In the genomic region with DNA sequence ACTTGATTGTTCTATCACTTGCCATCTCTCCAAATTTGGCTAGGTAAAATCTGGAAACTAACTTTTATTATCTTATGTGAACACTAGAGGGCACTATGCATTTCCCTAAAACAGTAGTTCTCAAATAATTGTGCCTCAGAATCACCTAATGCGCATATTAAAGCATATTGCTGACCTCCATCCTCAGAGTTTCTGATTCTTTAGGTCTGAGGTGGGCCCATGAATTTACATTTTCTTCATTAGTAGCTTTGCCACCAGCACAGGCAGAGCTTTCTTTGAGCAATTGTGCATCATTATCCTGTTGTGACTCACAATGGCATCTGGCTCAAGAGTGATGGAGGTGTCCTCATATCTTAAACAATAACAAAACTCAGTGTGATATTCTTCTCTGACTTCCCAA, we compare ENCODE assay signal across 8 cellular contexts. TPM values are rescaled to one million over a fixed set of nuclear protein-coding genes. Genes with fewer than 3 reads are reported as not detected.
A peak's percentile ranks its signal among the peaks of the same experiment; 100 is the strongest.
DNase-seq lines count a peak whose midpoint lies in the region; ATAC-seq, FAIRE-seq and TF ChIP-seq lines count a peak whose summit lies in the region.

No MANE protein-coding gene starts in this region.

- H3K4me3 ChIP-seq in heart right ventricle = no peak overlapping the region
- H3K4me3 ChIP-seq in NB4 (ENCODE audit: low read depth, low read length) = no peak overlapping the region
- no peak overlapping the region for H3K4me3 ChIP-seq in GM12878

- H3K4me1 ChIP-seq in heart right ventricle (no peaks in the 10 kb centered on the region), GM12878 (ENCODE audit: control insufficient read depth, insufficient read depth, low read length) (no peaks in the 10 kb centered on the region)

- no peak for DNase-seq in heart right ventricle
- DNase-seq in Right ventricle myocardium superior = no peak
- peak; percentile 14 for DNase-seq in NB4 (ENCODE audit: low read depth)
- DNase-seq in GM12878 (ENCODE audit: low read depth, low spot score) = no peak
- peak; percentile 1 for DNase-seq in myocyte (ENCODE audit: low read depth)
- DNase-seq in activated CD4-positive, CD25-positive, alpha-beta regulatory T cell treated with anti-CD3 and anti-CD28 coated beads, Interleukin-2, amount 50 U/mL, for 72 hours = no peak
- DNase-seq in sciatic nerve (ENCODE audit: low spot score) = no peak
- DNase-seq in HTR-8/SVneo (ENCODE audit: insufficient read length, low spot score) = no peak

- no peaks in the 10 kb centered on the region for H4K20me1 ChIP-seq in GM12878 (ENCODE audit: control insufficient read depth, insufficient read depth)

- CTCF ChIA-PET in GM12878 (lab: Yijun Ruan, JAX) = interaction anchor here (0.6 to 3.7 kb wide), 30 partner anchors 9 to 648 kb away, joined by 3 to 45 read pairs (median 4); no protein-coding TSS in a partner anchor

- no peaks in the 10 kb centered on the region for H3K9me3 ChIP-seq in heart right ventricle
- H3K9me3 ChIP-seq in GM12878 (replicated peaks; ENCODE audit: control insufficient read depth, insufficient read depth, low read length) = no peaks in the 10 kb centered on the region

- no peak overlapping the region for H3K4me2 ChIP-seq in GM12878 (ENCODE audit: control insufficient read depth, insufficient read depth)

- no peak for TF ChIP-seq POLR2A in NB4 (IDR thresholded peaks at IDR 0.05; ENCODE audit: extremely low read depth, insufficient read length)
- TF ChIP-seq POLR2A in GM12878 (IDR thresholded peaks at IDR 0.05; ENCODE audit: low read depth, low read length) = no peak

- H3K36me3 ChIP-seq in heart right ventricle (no peaks in the 10 kb centered on the region), GM12878 (ENCODE audit: control insufficient read depth in 2 of 2, insufficient read depth in 2 of 2, low read length in 1 of 2) (no peaks in the 10 kb centered on the region)

- H2AFZ ChIP-seq in GM12878 (ENCODE audit: control insufficient read depth, low read depth, low read length) = no peak overlapping the region

- TF ChIP-seq CTCF in heart right ventricle (IDR thresholded peaks at IDR 0.05) (peak; percentile 6 to 65 (median 50)), NB4 (IDR thresholded peaks at IDR 0.05; ENCODE audit: low read depth, low read length) (peak; percentile 24), GM12878 (IDR thresholded peaks at IDR 0.05 in 2 of 3, conservative IDR thresholded peaks at IDR 0.05 in 1 of 3; ENCODE audit: control insufficient read depth in 2 of 3, extremely low read depth in 1 of 3, insufficient read depth in 1 of 3, low read depth in 3 of 3, low read length in 3 of 3) (peak; percentile 35 to 50 (median 48); a peak in 4 of 6 replicates)

- no peak overlapping the region for H3K27ac ChIP-seq in heart right ventricle
- H3K27ac ChIP-seq in GM12878 (ENCODE audit: control insufficient read depth, insufficient read depth) = no peak overlapping the region

- POLR2A ChIA-PET in GM12878 (lab: Charles Lee) = interaction anchor here (0.6 kb wide), 1 partner anchor 61 kb away, joined by 4 read pairs; no protein-coding TSS in a partner anchor

- RAD21 ChIA-PET in GM12878 (lab: Charles Lee; ENCODE audit: unreplicated experiment) = interaction anchor here (0.7 to 1.3 kb wide), 5 partner anchors 8 to 158 kb away, joined by 3 to 5 read pairs (median 3); no protein-coding TSS in a partner anchor

- no peaks in the 10 kb centered on the region for H3K79me2 ChIP-seq in GM12878 (ENCODE audit: control insufficient read depth, insufficient read depth, low read length)

- 48 to 53% methylated on average over 1 of the region's 1 CpG for WGBS in heart right ventricle, 2 donors
- WGBS in GM12878 (ENCODE audit: insufficient coverage, insufficient replicate concordance, low lambda C conversion rate, missing lambda C conversion rate) = 0% methylated on average over 1 of the region's 1 CpG

- ATAC-seq in heart right ventricle (no peak), Right ventricle myocardium superior (ENCODE audit: poor library complexity) (no peak), GM12878 (peak; percentile 48), sciatic nerve (no peak)

- in situ Hi-C loops in GM12878 (cut with MboI) = no loop called here

- 0 out of 2 replicates have a peak, but pooled peaks have one; percentile 20 for TF ChIP-seq RAD21 in GM12878 (IDR thresholded peaks at IDR 0.05; ENCODE audit: insufficient read depth, low read depth, low read length)

- H3K27me3 ChIP-seq in heart right ventricle (no peaks in the 10 kb centered on the region), GM12878 (replicated peaks in 1 of 2; ENCODE audit: control insufficient read depth in 2 of 2, insufficient read depth in 2 of 2, low read length in 1 of 2) (no peaks in the 10 kb centered on the region)

- SMC1A ChIA-PET in GM12878 (lab: Charles Lee; ENCODE audit: uncharacterized antibody, unreplicated experiment) = interaction anchor here (0.6 to 3.2 kb wide), 17 partner anchors 9 to 655 kb away, joined by 3 to 15 read pairs (median 3); no protein-coding TSS in a partner anchor

- no peak overlapping the region for H3K9ac ChIP-seq in GM12878 (ENCODE audit: control insufficient read depth, insufficient read depth, low read length)

- no peak for TF ChIP-seq EP300 in GM12878 (IDR thresholded peaks at IDR 0.05; ENCODE audit: borderline replicate concordance in 1 of 2, control insufficient read depth in 1 of 2, low read depth in 2 of 2, low read length in 2 of 2)

- FAIRE-seq in GM12878 (lab: Jason Lieb, UNC) (peak; percentile 89), HTR-8/SVneo (lab: Jason Lieb, UNC) (no peak)

- BruUV-seq in GM12878 (replicated peaks; lab: Mats Ljungman, UMichigan) = no TSS peak

- intact Hi-C loops in heart right ventricle (cut with DNase I) = loop anchor here in 2 of 10 donors (10.0 kb wide), 2 partner anchors 1490 to 1500 kb away; no protein-coding TSS in a partner anchor
- intact Hi-C loops in Right ventricle myocardium superior (cut with DNase I) = no loop called here
- intact Hi-C loops in GM12878 (cut with micrococcal nuclease; ENCODE audit: unreplicated experiment) = loop anchor here (1.0 to 2.0 kb wide), 2 partner anchors 49 to 1178 kb away; no protein-coding TSS in a partner anchor
- intact Hi-C loops in sciatic nerve (cut with DNase I) = no loop called here

TF ChIP-seq in GM12878, 131 proteins besides CTCF, POLR2A, EP300 and RAD21:
- TF ChIP-seq SMC3 (IDR thresholded peaks at IDR 0.05; ENCODE audit: borderline replicate concordance, low read length) = peak; percentile 22; the same call in 1 of the 2 replicates
- TF ChIP-seq KAT2A (conservative IDR thresholded peaks at IDR 0.05; ENCODE audit: control insufficient read depth, low read depth, low read length) = no peak
- TF ChIP-seq RAD51 (IDR thresholded peaks at IDR 0.05) = no peak
- TF ChIP-seq, protein P1, sequence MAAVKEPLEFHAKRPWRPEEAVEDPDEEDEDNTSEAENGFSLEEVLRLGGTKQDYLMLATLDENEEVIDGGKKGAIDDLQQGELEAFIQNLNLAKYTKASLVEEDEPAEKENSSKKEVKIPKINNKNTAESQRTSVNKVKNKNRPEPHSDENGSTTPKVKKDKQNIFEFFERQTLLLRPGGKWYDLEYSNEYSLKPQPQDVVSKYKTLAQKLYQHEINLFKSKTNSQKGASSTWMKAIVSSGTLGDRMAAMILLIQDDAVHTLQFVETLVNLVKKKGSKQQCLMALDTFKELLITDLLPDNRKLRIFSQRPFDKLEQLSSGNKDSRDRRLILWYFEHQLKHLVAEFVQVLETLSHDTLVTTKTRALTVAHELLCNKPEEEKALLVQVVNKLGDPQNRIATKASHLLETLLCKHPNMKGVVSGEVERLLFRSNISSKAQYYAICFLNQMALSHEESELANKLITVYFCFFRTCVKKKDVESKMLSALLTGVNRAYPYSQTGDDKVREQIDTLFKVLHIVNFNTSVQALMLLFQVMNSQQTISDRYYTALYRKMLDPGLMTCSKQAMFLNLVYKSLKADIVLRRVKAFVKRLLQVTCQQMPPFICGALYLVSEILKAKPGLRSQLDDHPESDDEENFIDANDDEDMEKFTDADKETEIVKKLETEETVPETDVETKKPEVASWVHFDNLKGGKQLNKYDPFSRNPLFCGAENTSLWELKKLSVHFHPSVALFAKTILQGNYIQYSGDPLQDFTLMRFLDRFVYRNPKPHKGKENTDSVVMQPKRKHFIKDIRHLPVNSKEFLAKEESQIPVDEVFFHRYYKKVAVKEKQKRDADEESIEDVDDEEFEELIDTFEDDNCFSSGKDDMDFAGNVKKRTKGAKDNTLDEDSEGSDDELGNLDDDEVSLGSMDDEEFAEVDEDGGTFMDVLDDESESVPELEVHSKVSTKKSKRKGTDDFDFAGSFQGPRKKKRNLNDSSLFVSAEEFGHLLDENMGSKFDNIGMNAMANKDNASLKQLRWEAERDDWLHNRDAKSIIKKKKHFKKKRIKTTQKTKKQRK (IDR thresholded peaks at IDR 0.05; ENCODE audit: low read depth, low read length) = no peak

RNA-seq across cellular contexts. Expression of a gene that starts 17.5 kb away (rescaled TPM):
- total RNA-seq in heart right ventricle (1 to 10 TPM in 7 of 10 donors, under 1 TPM in 3; 0.62 to 8.4 (median 1.7) TPM), Right ventricle myocardium superior (2.8 TPM), GM12878 (2014; rRNA removed) (18.2 and 22.6 TPM in 2 replicates), GM12878 (2014; rRNA removed; fragmentation: Illumina TruSeq; extraction: Trizol) (29.3 and 32.4 TPM in 2 replicates), GM12878 (2021) (16.3 and 16.8 TPM in 2 replicates), myocyte (0.05 and 2.4 TPM in 2 replicates), sciatic nerve (2.6 TPM)
- polyA plus RNA-seq in heart right ventricle (1 to 10 TPM; 1.8 to 2.0 TPM), GM12878 (2011; rRNA removed) (233 and 435 TPM in 2 replicates), GM12878 (2014; fragmentation: Illumina TruSeq; extraction: Trizol) (33.1 and 43.5 TPM in 2 replicates), GM12878 (2014; fragmentation: Nextera tagmentation; extraction: Ambion mirVana) (10 to 100 TPM; 36.0 to 54.5 TPM), GM12878 (2014; rRNA removed) (12.6 and 17.3 TPM in 2 replicates), GM12878 (2016; fragmentation: Nextera tagmentation; extraction: Ambion mirVana) (10 to 100 TPM; 26.5 to 29.3 TPM)
- 301 and 307 TPM in 2 replicates for total RNA-seq in GM12878 (2013; cell fraction: nucleolus; rRNA removed)
- polyA plus RNA-seq in GM12878 (2011; ENCODE audit: low read depth) = 0.49 TPM
- polyA plus RNA-seq in GM12878 (2011; cell fraction: cytosol; rRNA removed) = 73.1 and 90.3 TPM in 2 replicates
- polyA plus RNA-seq in GM12878 (2011; cell fraction: nucleus; rRNA removed) = 83.6 and 115 TPM in 2 replicates
- 0.27 and 0.36 TPM in 2 replicates for polyA plus RNA-seq in GM12878 (2012)
- polyA minus RNA-seq in GM12878 (2011; rRNA and poly(A)+ RNA removed) = 148 and 163 TPM in 2 replicates
- 35.0 and 39.0 TPM in 2 replicates for polyA minus RNA-seq in GM12878 (2011; cell fraction: cytosol; rRNA and poly(A)+ RNA removed)
- polyA minus RNA-seq in GM12878 (2011; cell fraction: nucleus; rRNA and poly(A)+ RNA removed) = 172 and 176 TPM in 2 replicates
- 0.06 TPM for polyA plus RNA-seq in myocyte (2012)

Comparison
In these comparisons a context has a peak if more than half of its experiments do, and no peak if none do; other contexts are left out.
1. DNase-seq: peak in NB4 (single experiment) and myocyte (single experiment); none in heart right ventricle (0 of 2), Right ventricle myocardium superior (single experiment), GM12878 (single experiment), activated CD4-positive, CD25-positive, alpha-beta regulatory T cell treated with anti-CD3 and anti-CD28 coated beads, Interleukin-2, amount 50 U/mL, for 72 hours (single experiment), sciatic nerve (single experiment) and HTR-8/SVneo (single experiment).
2. Peak in every context shown above with its lines, with median percentiles within 50 percentile points of each other: CTCF ChIP-seq.